ENCODE assay signal across 8 cellular contexts in genomic region chr11:26595207-26595865, GRCh38. TPM values are rescaled to one million over a fixed set of nuclear protein-coding genes. Genes with fewer than 3 reads are reported as not detected.
"Had no signal": no experiment of that assay in that cellular context is flagged by ENCODE, and none has a peak within 500 bp of the region (broad histone marks: within the 10 kb centered on the region; RNA-seq: fewer than 3 reads in every experiment).

No MANE protein-coding gene starts in this region.

RNA-seq across cellular contexts. Expression of gene MUC15, which starts 23.3 kb away (rescaled TPM):
- total RNA-seq: activated B cell treated with CpG ODN at 0.5 μM for 24 hours; activated CD4-positive, alpha-beta T cell treated with anti-CD3 and anti-CD28 coated beads, Interleukin-2, amount 10 ng/mL, durations not matched to agents 24 days and 14 days; activated CD8-positive, alpha-beta memory T cell treated with anti-CD3 and anti-CD28 coated beads, Interleukin-2, amount 10 ng/mL, durations not matched to agents 7 days and 5 days; activated T-helper 1 cell treated with anti-CD3 and anti-CD28 coated beads, Interleukin-12 subunit alpha, Interleukin-12 subunit beta, Interleukin-2, Interleukin-4 antibody, amounts not matched to agents 30 ng/mL and 10 ng/mL and 1 ng/mL, durations not matched to agents 14 hours and 24 hours and 36 hours; aorta; cerebellum; LHCN-M2; T-helper 17 cell had no signal
